Comparison of ENCODE assay signal across 8 cellular contexts in the genomic region with DNA sequence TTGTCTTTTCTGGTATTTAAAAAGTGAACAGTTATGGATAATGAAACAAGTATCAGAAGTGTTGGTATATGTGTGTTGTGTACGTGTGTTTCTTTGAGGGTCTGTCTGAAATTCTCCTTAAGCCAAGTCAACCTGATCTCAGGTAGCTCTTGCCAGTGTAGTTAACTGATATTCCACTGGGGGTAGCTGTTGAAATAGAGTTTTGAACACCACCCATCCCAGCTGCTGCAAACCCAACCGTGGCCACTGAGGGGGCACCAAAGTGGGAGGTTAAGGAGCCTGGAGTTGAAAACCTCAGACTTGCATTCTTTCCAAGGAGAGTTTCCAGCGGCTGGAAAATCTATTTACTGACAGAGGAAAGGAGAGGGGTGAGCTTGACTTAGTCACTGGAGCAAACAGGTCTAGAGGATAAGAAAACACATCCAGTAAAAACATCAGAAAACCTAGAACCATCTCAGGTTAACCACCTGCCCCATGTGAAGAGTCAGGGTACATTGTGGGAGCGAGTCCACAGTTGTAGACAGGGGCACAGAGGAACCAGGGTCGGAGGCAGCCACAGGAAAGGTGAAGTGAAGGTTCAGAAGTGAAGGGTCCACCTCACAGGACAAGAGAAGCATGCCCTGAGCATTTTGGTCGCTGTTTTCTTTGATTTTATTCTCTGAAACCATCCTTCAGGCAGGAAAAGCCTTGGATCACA. TPM values are rescaled to one million over a fixed set of nuclear protein-coding genes. Genes with fewer than 3 reads are reported as not detected.
DNase-seq lines count a peak whose midpoint lies in the region; ATAC-seq and TF ChIP-seq lines count a peak whose summit lies in the region.

No MANE protein-coding gene starts in this region.

- H3K27ac ChIP-seq in GM23338 (ENCODE audit: low read depth) (no peak overlapping the region), Karpas-422 (ENCODE audit: low read length) (no peak overlapping the region), RWPE2 (ENCODE audit: poor library complexity, severe bottlenecking) (no peak overlapping the region)

- ATAC-seq in GM23338: peak; percentile 100
- ATAC-seq in RWPE2 (ENCODE audit: low read depth): peak; percentile 84

- H3K27me3 Mint-ChIP-seq in GM23338 (ENCODE audit: insufficient read depth, low read depth, poor library complexity): peaks cover 7% of the 10 kb centered on the region
- peaks cover 18% of the 10 kb centered on the region for H3K27me3 Mint-ChIP-seq in nephron progenitor cell (ENCODE audit: low read depth, poor library complexity)

- H3K79me2 ChIP-seq in GM23338 (replicated peaks; ENCODE audit: insufficient read depth) (no peaks in the 10 kb centered on the region), Karpas-422 (ENCODE audit: low read length) (no peaks in the 10 kb centered on the region)

- H3K9me3 ChIP-seq in Karpas-422 (ENCODE audit: low read length): no peaks in the 10 kb centered on the region
- H3K9me3 ChIP-seq in RWPE2 (ENCODE audit: severe bottlenecking): no peaks in the 10 kb centered on the region

- H3K4me1 Mint-ChIP-seq in GM23338: peaks cover 5% of the 10 kb centered on the region; the same call in 2 of the 3 replicates
- H3K4me1 Mint-ChIP-seq in nephron progenitor cell: peaks cover 6% of the 10 kb centered on the region

- no peaks in the 10 kb centered on the region for H3K27me3 ChIP-seq in GM23338 (ENCODE audit: insufficient read depth)
- no peaks in the 10 kb centered on the region for H3K27me3 ChIP-seq in Karpas-422 (ENCODE audit: low read length)
- H3K27me3 ChIP-seq in RWPE2 (ENCODE audit: insufficient read depth, poor library complexity, severe bottlenecking): no peaks in the 10 kb centered on the region

- H3K27ac Mint-ChIP-seq in GM23338 (no peak overlapping the region), nephron progenitor cell (no peak overlapping the region)

- H3K4me1 ChIP-seq in GM23338 (ENCODE audit: insufficient read depth) (no peaks in the 10 kb centered on the region), Karpas-422 (ENCODE audit: low read length) (no peaks in the 10 kb centered on the region), RWPE2 (ENCODE audit: insufficient read depth, poor library complexity, severe bottlenecking) (no peaks in the 10 kb centered on the region)

- no peak overlapping the region for H3K4me3 Mint-ChIP-seq in GM23338
- no peak overlapping the region for H3K4me3 Mint-ChIP-seq in nephron progenitor cell

- H3K36me3 ChIP-seq in GM23338 (ENCODE audit: insufficient read depth) (no peaks in the 10 kb centered on the region), Karpas-422 (ENCODE audit: insufficient read depth, low read length) (no peaks in the 10 kb centered on the region), RWPE2 (ENCODE audit: low read depth) (no peaks in the 10 kb centered on the region)

- H3K4me3 ChIP-seq in GM23338: no peak overlapping the region
- no peak overlapping the region for H3K4me3 ChIP-seq in Karpas-422 (ENCODE audit: low read length)
- no peak overlapping the region for H3K4me3 ChIP-seq in RWPE2 (ENCODE audit: severe bottlenecking)
- no peak overlapping the region for H3K4me3 ChIP-seq in choroid plexus epithelial cell (ENCODE audit: low read depth, low read length)

- no peak overlapping the region for H3K4me2 ChIP-seq in GM23338
- no peak overlapping the region for H3K4me2 ChIP-seq in Karpas-422 (ENCODE audit: low read depth, low read length, poor library complexity, severe bottlenecking)

- TF ChIP-seq CTCF in GM23338 (conservative IDR thresholded peaks at IDR 0.05; ENCODE audit: low read depth in 2 of 2) (peak; percentile 88 to 90), RWPE2 (IDR thresholded peaks at IDR 0.05; ENCODE audit: poor library complexity, severe bottlenecking) (peak; percentile 52), choroid plexus epithelial cell (conservative IDR thresholded peaks at IDR 0.05; ENCODE audit: low read depth, low read length) (peak; percentile 71), nephron progenitor cell (IDR thresholded peaks at IDR 0.05) (peak; percentile 67)

- peak overlapping the region; percentile 35; the same call in 1 of the 2 replicates for H2AFZ ChIP-seq in GM23338
- H2AFZ ChIP-seq in Karpas-422 (ENCODE audit: low read length): no peak overlapping the region

- H4K20me1 ChIP-seq in GM23338 (replicated peaks; ENCODE audit: insufficient read depth): no peaks in the 10 kb centered on the region
- no peaks in the 10 kb centered on the region for H4K20me1 ChIP-seq in Karpas-422 (ENCODE audit: insufficient read depth, low read depth, low read length)

- H3K9me3 Mint-ChIP-seq in GM23338 (no peaks in the 10 kb centered on the region; the same call in 2 of the 3 replicates), nephron progenitor cell (peaks cover 13% of the 10 kb centered on the region)

- no peaks in the 10 kb centered on the region for H3K36me3 Mint-ChIP-seq in GM23338 (ENCODE audit: low read depth)
- H3K36me3 Mint-ChIP-seq in nephron progenitor cell (ENCODE audit: low read depth): no peaks in the 10 kb centered on the region

- DNase-seq in activated T-cell treated with anti-CD3 and anti-CD28 coated beads for 1 hour (ENCODE audit: low read depth): peak; percentile 2
- no peak for DNase-seq in activated T-cell treated with anti-CD3 and anti-CD28 coated beads for 4 hours
- peak; percentile 96 for DNase-seq in GM23338 (ENCODE audit: low spot score)
- peak; percentile 94 for DNase-seq in Karpas-422
- DNase-seq in RWPE2 (ENCODE audit: low spot score): no peak
- peak; percentile 78 for DNase-seq in choroid plexus epithelial cell (ENCODE audit: low read depth)
- DNase-seq in nephron progenitor cell: peak; percentile 54
- DNase-seq in activated effector memory CD4-positive, alpha-beta T cell treated with Interleukin-2 at 50 U/mL for 16 hours: no peak

- no peak overlapping the region for H3K9ac ChIP-seq in Karpas-422 (ENCODE audit: low read length)

- no peaks in the 10 kb centered on the region for H3F3A ChIP-seq in GM23338 (replicated peaks; ENCODE audit: low read depth)

- H3K9me2 ChIP-seq in GM23338 (ENCODE audit: insufficient read depth) (no peaks in the 10 kb centered on the region), Karpas-422 (replicated peaks; ENCODE audit: insufficient read depth, low read length) (no peaks in the 10 kb centered on the region)

TF ChIP-seq in GM23338, 12 proteins besides CTCF, POLR2A, EP300 and RAD21 (continues in another document):
- no peak for TF ChIP-seq EZH2 (IDR thresholded peaks at IDR 0.05; ENCODE audit: low read depth, unreplicated experiment)
- TF ChIP-seq, protein P1, sequence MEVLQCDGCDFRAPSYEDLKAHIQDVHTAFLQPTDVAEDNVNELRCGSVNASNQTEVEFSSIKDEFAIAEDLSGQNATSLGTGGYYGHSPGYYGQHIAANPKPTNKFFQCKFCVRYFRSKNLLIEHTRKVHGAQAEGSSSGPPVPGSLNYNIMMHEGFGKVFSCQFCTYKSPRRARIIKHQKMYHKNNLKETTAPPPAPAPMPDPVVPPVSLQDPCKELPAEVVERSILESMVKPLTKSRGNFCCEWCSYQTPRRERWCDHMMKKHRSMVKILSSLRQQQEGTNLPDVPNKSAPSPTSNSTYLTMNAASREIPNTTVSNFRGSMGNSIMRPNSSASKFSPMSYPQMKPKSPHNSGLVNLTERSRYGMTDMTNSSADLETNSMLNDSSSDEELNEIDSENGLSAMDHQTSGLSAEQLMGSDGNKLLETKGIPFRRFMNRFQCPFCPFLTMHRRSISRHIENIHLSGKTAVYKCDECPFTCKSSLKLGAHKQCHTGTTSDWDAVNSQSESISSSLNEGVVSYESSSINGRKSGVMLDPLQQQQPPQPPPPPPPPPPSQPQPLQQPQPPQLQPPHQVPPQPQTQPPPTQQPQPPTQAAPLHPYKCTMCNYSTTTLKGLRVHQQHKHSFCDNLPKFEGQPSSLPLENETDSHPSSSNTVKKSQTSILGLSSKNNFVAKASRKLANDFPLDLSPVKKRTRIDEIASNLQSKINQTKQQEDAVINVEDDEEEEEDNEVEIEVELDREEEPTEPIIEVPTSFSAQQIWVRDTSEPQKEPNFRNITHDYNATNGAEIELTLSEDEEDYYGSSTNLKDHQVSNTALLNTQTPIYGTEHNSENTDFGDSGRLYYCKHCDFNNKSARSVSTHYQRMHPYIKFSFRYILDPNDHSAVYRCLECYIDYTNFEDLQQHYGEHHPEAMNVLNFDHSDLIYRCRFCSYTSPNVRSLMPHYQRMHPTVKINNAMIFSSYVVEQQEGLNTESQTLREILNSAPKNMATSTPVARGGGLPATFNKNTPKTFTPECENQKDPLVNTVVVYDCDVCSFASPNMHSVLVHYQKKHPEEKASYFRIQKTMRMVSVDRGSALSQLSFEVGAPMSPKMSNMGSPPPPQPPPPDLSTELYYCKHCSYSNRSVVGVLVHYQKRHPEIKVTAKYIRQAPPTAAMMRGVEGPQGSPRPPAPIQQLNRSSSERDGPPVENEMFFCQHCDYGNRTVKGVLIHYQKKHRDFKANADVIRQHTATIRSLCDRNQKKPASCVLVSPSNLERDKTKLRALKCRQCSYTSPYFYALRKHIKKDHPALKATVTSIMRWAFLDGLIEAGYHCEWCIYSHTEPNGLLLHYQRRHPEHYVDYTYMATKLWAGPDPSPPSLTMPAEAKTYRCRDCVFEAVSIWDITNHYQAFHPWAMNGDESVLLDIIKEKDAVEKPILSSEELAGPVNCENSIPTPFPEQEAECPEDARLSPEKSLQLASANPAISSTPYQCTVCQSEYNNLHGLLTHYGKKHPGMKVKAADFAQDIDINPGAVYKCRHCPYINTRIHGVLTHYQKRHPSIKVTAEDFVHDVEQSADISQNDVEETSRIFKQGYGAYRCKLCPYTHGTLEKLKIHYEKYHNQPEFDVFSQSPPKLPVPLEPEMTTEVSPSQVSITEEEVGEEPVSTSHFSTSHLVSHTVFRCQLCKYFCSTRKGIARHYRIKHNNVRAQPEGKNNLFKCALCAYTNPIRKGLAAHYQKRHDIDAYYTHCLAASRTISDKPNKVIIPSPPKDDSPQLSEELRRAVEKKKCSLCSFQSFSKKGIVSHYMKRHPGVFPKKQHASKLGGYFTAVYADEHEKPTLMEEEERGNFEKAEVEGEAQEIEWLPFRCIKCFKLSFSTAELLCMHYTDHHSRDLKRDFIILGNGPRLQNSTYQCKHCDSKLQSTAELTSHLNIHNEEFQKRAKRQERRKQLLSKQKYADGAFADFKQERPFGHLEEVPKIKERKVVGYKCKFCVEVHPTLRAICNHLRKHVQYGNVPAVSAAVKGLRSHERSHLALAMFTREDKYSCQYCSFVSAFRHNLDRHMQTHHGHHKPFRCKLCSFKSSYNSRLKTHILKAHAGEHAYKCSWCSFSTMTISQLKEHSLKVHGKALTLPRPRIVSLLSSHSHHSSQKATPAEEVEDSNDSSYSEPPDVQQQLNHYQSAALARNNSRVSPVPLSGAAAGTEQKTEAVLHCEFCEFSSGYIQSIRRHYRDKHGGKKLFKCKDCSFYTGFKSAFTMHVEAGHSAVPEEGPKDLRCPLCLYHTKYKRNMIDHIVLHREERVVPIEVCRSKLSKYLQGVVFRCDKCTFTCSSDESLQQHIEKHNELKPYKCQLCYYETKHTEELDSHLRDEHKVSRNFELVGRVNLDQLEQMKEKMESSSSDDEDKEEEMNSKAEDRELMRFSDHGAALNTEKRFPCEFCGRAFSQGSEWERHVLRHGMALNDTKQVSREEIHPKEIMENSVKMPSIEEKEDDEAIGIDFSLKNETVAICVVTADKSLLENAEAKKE (CRISPR knock-in tag; IDR thresholded peaks at IDR 0.05): no peak

RNA-seq across cellular contexts. Expression of a gene that starts 8.8 kb away (rescaled TPM):
- total RNA-seq in GM23338 (2014; rRNA removed; shearing (Covaris generic)): 23.2 and 26.0 TPM in 2 replicates
- 31.5 and 40.9 TPM in 2 replicates for polyA plus RNA-seq in GM23338 (2016; fragmentation: Nextera tagmentation; extraction: Ambion mirVana)
- total RNA-seq in Karpas-422 (2014; rRNA removed; shearing (Covaris generic); ENCODE audit: low replicate concordance): 35.2 and 79.9 TPM in 2 replicates

Comparison
In these comparisons a context has a peak if more than half of its experiments do, and no peak if none do; other contexts are left out.
1. DNase-seq: peak in activated T-cell treated with anti-CD3 and anti-CD28 coated beads for 1 hour (single experiment), GM23338 (single experiment), Karpas-422 (single experiment), choroid plexus epithelial cell (single experiment) and nephron progenitor cell (single experiment); none in activated T-cell treated with anti-CD3 and anti-CD28 coated beads for 4 hours (single experiment), RWPE2 (single experiment) and activated effector memory CD4-positive, alpha-beta T cell treated with Interleukin-2 at 50 U/mL for 16 hours (single experiment).
2. Peak in every context shown above with its lines, with median percentiles within 50 percentile points of each other: CTCF ChIP-seq.